ENCODE assay signal across 8 cellular contexts in genomic region chr3:196867155-196867506, GRCh38. TPM values are rescaled to one million over a fixed set of nuclear protein-coding genes. Genes with fewer than 3 reads are reported as not detected.
DNase-seq lines count a peak whose midpoint lies in the region; ATAC-seq, FAIRE-seq and TF ChIP-seq lines count a peak whose summit lies in the region.

No MANE protein-coding gene starts in this region.

- intact Hi-C loops in naive thymus-derived CD4-positive, alpha-beta T cell (cut with micrococcal nuclease) = loop anchor here (1.0 to 10.0 kb wide), 12 partner anchors 75 to 580 kb away; partner anchors contain the start of genes FBXO45 (in 2 of the 2), NCBP2 (in 2 of the 2), UBXN7 (in 2 of the 2) and WDR53 (in 2 of the 2)

- peak overlapping the region; percentile 84 to 99 (median 93) for H3K27ac Mint-ChIP-seq in naive thymus-derived CD4-positive, alpha-beta T cell

- peaks cover 0 to 2% (median 0%) of the 10 kb centered on the region in 5 donors for H3K36me3 Mint-ChIP-seq in naive thymus-derived CD4-positive, alpha-beta T cell

- in situ Hi-C loops in GM13977 (cut with MboI; ENCODE audit: low pct_unique_long_range_greater_than_20kb, low sequenced_read_pairs, unreplicated experiment) = no loop called here

- no peak for FAIRE-seq in D721Med (lab: Jason Lieb, UNC)

- ATAC-seq in naive thymus-derived CD4-positive, alpha-beta T cell = no peak
- ATAC-seq in HG03280 (IDR thresholded peaks at IDR 0.05; ENCODE audit: unreplicated experiment) = no peak

- CTCF ChIA-PET in naive thymus-derived CD4-positive, alpha-beta T cell (lab: Charles Lee) = no interaction called here

- H3K4me3 Mint-ChIP-seq in naive thymus-derived CD4-positive, alpha-beta T cell = peak overlapping the region; percentile 79 to 99 (median 88)

- H3K4me1 Mint-ChIP-seq in naive thymus-derived CD4-positive, alpha-beta T cell = peaks cover 9 to 38% (median 30%) of the 10 kb centered on the region in 7 donors

- H3K27ac ChIP-seq in C4-2B = peak overlapping the region; percentile 87
- peak overlapping the region; percentile 98 for H3K27ac ChIP-seq in naive thymus-derived CD4-positive, alpha-beta T cell (ENCODE audit: low read depth, low read length)

- peaks cover 0 to 6% (median 0%) of the 10 kb centered on the region in 3 experiments for H3K36me3 ChIP-seq in naive thymus-derived CD4-positive, alpha-beta T cell (ENCODE audit: control insufficient read depth in 2 of 3, insufficient read depth in 3 of 3, low read length in 3 of 3)

- H3K9me3 ChIP-seq in naive thymus-derived CD4-positive, alpha-beta T cell (ENCODE audit: control insufficient read depth in 2 of 3, low read length in 3 of 3) = no peaks in the 10 kb centered on the region

- H3K4me1 ChIP-seq in naive thymus-derived CD4-positive, alpha-beta T cell (ENCODE audit: control insufficient read depth in 2 of 2, insufficient read depth in 2 of 2, low read length in 2 of 2) = peaks cover 13 to 16% of the 10 kb centered on the region in 2 donors

- peaks cover 0 to 8% (median 0%) of the 10 kb centered on the region in 11 donors for H3K9me3 Mint-ChIP-seq in naive thymus-derived CD4-positive, alpha-beta T cell

- TF ChIP-seq CTCF in C4-2B (conservative IDR thresholded peaks at IDR 0.05) (no peak), cardiac fibroblast (IDR thresholded peaks at IDR 0.05; ENCODE audit: low read depth, low read length) (no peak), D721Med (IDR thresholded peaks at IDR 0.05; ENCODE audit: insufficient read depth, missing control alignments) (no peak), GM13977 (IDR thresholded peaks at IDR 0.05; ENCODE audit: extremely low read depth, insufficient read depth, missing control alignments) (no peak)

- no peaks in the 10 kb centered on the region for H3K27me3 ChIP-seq in naive thymus-derived CD4-positive, alpha-beta T cell (ENCODE audit: control insufficient read depth in 2 of 2, insufficient read depth in 2 of 2, low read length in 2 of 2)

- H3K27me3 Mint-ChIP-seq in naive thymus-derived CD4-positive, alpha-beta T cell = no peaks in the 10 kb centered on the region

- peak overlapping the region; percentile 44 to 51 for H3K4me3 ChIP-seq in cardiac fibroblast (replicated peaks in 1 of 2; ENCODE audit: low read depth in 2 of 2, low read length in 2 of 2)
- H3K4me3 ChIP-seq in naive thymus-derived CD4-positive, alpha-beta T cell (ENCODE audit: low read length) = peak overlapping the region; percentile 86

- POLR2A ChIA-PET in naive thymus-derived CD4-positive, alpha-beta T cell (lab: Charles Lee) = interaction anchor here (0.6 to 3.7 kb wide), 6 partner anchors 17 to 126 kb away, joined by 3 to 47 read pairs (median 4); partner anchors contain the start of genes NCBP2 and PAK2

- peak; percentile 46 for DNase-seq in KG1 (lab: John Stamatoyannopoulos, UW)
- DNase-seq in cardiac fibroblast (ENCODE audit: low read depth in 2 of 2) = no peak
- no peak for DNase-seq in naive thymus-derived CD4-positive, alpha-beta T cell
- no peak for DNase-seq in D721Med (ENCODE audit: insufficient read length, low spot score)
- no peak for DNase-seq in GM13977 (ENCODE audit: low spot score)
- DNase-seq in SHP77 treated with DMSO at 0.1 percent for 48 hours (lab: John Stamatoyannopoulos, UW) = no peak

RNA-seq across cellular contexts. Expression of gene SENP5, which starts 0.6 kb away (rescaled TPM):
- 10 to 100 TPM; 40.6 to 59.4 (median 43.1) TPM for total RNA-seq in naive thymus-derived CD4-positive, alpha-beta T cell
- polyA plus RNA-seq in naive thymus-derived CD4-positive, alpha-beta T cell = 1 to 10 TPM; 6.8 to 7.5 TPM
